Comparison of ENCODE assay signal across 9 cellular contexts in genomic region chr11:124070906-124071621, GRCh38. TPM values are rescaled to one million over a fixed set of nuclear protein-coding genes. Genes with fewer than 3 reads are reported as not detected.
DNase-seq lines count a peak whose midpoint lies in the region; ATAC-seq and TF ChIP-seq lines count a peak whose summit lies in the region.
"Had no signal": no experiment of that assay in that cellular context is flagged by ENCODE, and none has a peak within 500 bp of the region (broad histone marks: within the 10 kb centered on the region; RNA-seq: fewer than 3 reads in every experiment).

No MANE protein-coding gene starts in this region.

- H3K9ac ChIP-seq in neural cell (ENCODE audit: low read length) (no peak overlapping the region), subcutaneous abdominal adipose tissue (ENCODE audit: low read length in 5 of 5) (peak overlapping the region in 1 of 5 donors; percentile 2)

- H3F3A ChIP-seq in neural cell (ENCODE audit: insufficient read depth, low read length, poor library complexity, severe bottlenecking) = no peaks in the 10 kb centered on the region

- H3K4me1 ChIP-seq in subcutaneous abdominal adipose tissue (ENCODE audit: control insufficient read depth in 5 of 5, insufficient read depth in 5 of 5, low read length in 5 of 5) = peaks cover 3 to 20% (median 16%) of the 10 kb centered on the region in 5 donors

- peak overlapping the region; percentile 79 for H3K27ac ChIP-seq in neural cell (ENCODE audit: low read length)
- peak overlapping the region; percentile 19 for H3K27ac ChIP-seq in subcutaneous abdominal adipose tissue (ENCODE audit: low read depth, low read length)

- H3K4me2 ChIP-seq in neural cell (ENCODE audit: low read length) = no peak overlapping the region

- no peak overlapping the region for H2AFZ ChIP-seq in neural cell (ENCODE audit: low read depth, low read length)

- no peaks in the 10 kb centered on the region for H3K79me2 ChIP-seq in neural cell (replicated peaks; ENCODE audit: insufficient read depth, low read length)

- peak; percentile 85 for TF ChIP-seq CTCF in epithelial cell of proximal tubule (conservative IDR thresholded peaks at IDR 0.05; ENCODE audit: low read depth, low read length)
- peak; percentile 92 for TF ChIP-seq CTCF in neural cell (IDR thresholded peaks at IDR 0.05; ENCODE audit: poor library complexity, severe bottlenecking)

- H3K4me3 ChIP-seq in epithelial cell of proximal tubule (ENCODE audit: low read depth, low read length) (no peak overlapping the region), neural cell (ENCODE audit: low read length) (no peak overlapping the region), subcutaneous abdominal adipose tissue (ENCODE audit: low read depth in 1 of 5, low read length in 5 of 5) (no peak overlapping the region)

- no peak for TF ChIP-seq EP300 in neural cell (conservative IDR thresholded peaks at IDR 0.05; ENCODE audit: poor library complexity, severe bottlenecking)

- H3K36me3 ChIP-seq in neural cell (ENCODE audit: insufficient read depth, low read length) (no peaks in the 10 kb centered on the region), subcutaneous abdominal adipose tissue (ENCODE audit: control insufficient read depth in 5 of 5, insufficient read depth in 5 of 5, low read length in 5 of 5) (no peaks in the 10 kb centered on the region)

- TF ChIP-seq RAD21 in neural cell (conservative IDR thresholded peaks at IDR 0.05) = peak; percentile 96

- no peaks in the 10 kb centered on the region for H3K9me2 ChIP-seq in neural cell (ENCODE audit: insufficient read depth, low read length)

- H3K27me3 ChIP-seq in neural cell (ENCODE audit: insufficient read depth, low read depth, low read length) (no peaks in the 10 kb centered on the region), subcutaneous abdominal adipose tissue (ENCODE audit: control insufficient read depth in 5 of 5, insufficient read depth in 4 of 5, low read length in 5 of 5) (peaks cover 3 to 12% (median 8%) of the 10 kb centered on the region in 5 donors)

- no peaks in the 10 kb centered on the region for H4K20me1 ChIP-seq in neural cell (ENCODE audit: insufficient read depth)

- DNase-seq in CMK (ENCODE audit: low read depth) (peak; percentile 58), NOMO-1 treated with dmso at 0.1 percent for 144 hours (lab: John Stamatoyannopoulos, UW; ENCODE audit: unreplicated experiment) (peak; percentile 43), epithelial cell of proximal tubule (ENCODE audit: low read depth) (peak; percentile 22)
- DNase-seq in activated CD8-positive, alpha-beta memory T cell treated with anti-CD3 and anti-CD28 coated beads, Interleukin-2, amount 50 U/mL, for 24 hours (ENCODE audit: extremely low read depth) = peak; percentile 35

- ATAC-seq in GM19328 (IDR thresholded peaks at IDR 0.05; ENCODE audit: unreplicated experiment) = peak; percentile 89
- ATAC-seq in HG03432 (IDR thresholded peaks at IDR 0.05; ENCODE audit: unreplicated experiment) = peak; percentile 91

- H3K9me3 ChIP-seq in neural cell (ENCODE audit: low read length) (no peaks in the 10 kb centered on the region), subcutaneous abdominal adipose tissue (ENCODE audit: control insufficient read depth in 5 of 5, low read length in 5 of 5) (no peaks in the 10 kb centered on the region)

TF ChIP-seq in neural cell, 6 proteins besides CTCF, POLR2A, EP300 and RAD21:
- no peak for TF ChIP-seq TAF1 (IDR thresholded peaks at IDR 0.05; ENCODE audit: low read depth)
- peak; percentile 95 for TF ChIP-seq SMC3 (conservative IDR thresholded peaks at IDR 0.05; ENCODE audit: poor library complexity)

RNA-seq across cellular contexts. Expression of gene OR10G7, which starts 29.9 kb away (rescaled TPM):
- total RNA-seq in epithelial cell of proximal tubule = not detected in 2 replicates
- polyA plus RNA-seq in neural cell = not detected in 2 replicates
- not detected in 2 replicates for polyA minus RNA-seq in neural cell
- polyA plus RNA-seq: esophagus had no signal

RNA-seq across cellular contexts. Expression of gene VWA5A, which starts 44.2 kb away (rescaled TPM):
- 12.1 and 13.1 TPM in 2 replicates for total RNA-seq in epithelial cell of proximal tubule
- 82.2 and 87.3 TPM in 2 replicates for polyA plus RNA-seq in neural cell
- 98.2 and 102 TPM in 2 replicates for polyA minus RNA-seq in neural cell

RNA-seq across cellular contexts. Expression of gene OR10G8, which starts 44.5 kb away (rescaled TPM):
- total RNA-seq in epithelial cell of proximal tubule = not detected in 2 replicates
- polyA plus RNA-seq in neural cell = not detected in 2 replicates
- not detected in 2 replicates for polyA minus RNA-seq in neural cell
- polyA plus RNA-seq: esophagus had no signal

RNA-seq across cellular contexts. Expression of gene OR10G9, which starts 48.3 kb away (rescaled TPM):
- not detected in 2 replicates for total RNA-seq in epithelial cell of proximal tubule
- not detected in 2 replicates for polyA plus RNA-seq in neural cell
- polyA minus RNA-seq in neural cell = not detected in 2 replicates
- polyA plus RNA-seq: esophagus had no signal

RNA-seq across cellular contexts. Expression of gene OR10G4, which starts 58.3 kb away (rescaled TPM):
- not detected in 2 replicates for total RNA-seq in epithelial cell of proximal tubule
- not detected in 2 replicates for polyA plus RNA-seq in neural cell
- polyA minus RNA-seq in neural cell = 0.23 TPM in 1 of 2 replicates, not detected in the other
- polyA plus RNA-seq: esophagus had no signal
